In genomic region chr14:36512585-36513003, GRCh38 we compare ENCODE assay signal across 2 cellular contexts.
TF ChIP-seq lines count a peak whose summit lies in the region.

No MANE protein-coding gene starts in this region.

TF ChIP-seq in SK-N-SH, 30 proteins besides CTCF, POLR2A, EP300 and RAD21 (continued from another document):
- TF ChIP-seq ELF1 (IDR thresholded peaks at IDR 0.05) = no peak
- TF ChIP-seq TCF12 (IDR thresholded peaks at IDR 0.05) = no peak
- TF ChIP-seq POLR2AphosphoS5 (IDR thresholded peaks at IDR 0.05; ENCODE audit: low read depth, low read length) = no peak
- no peak for TF ChIP-seq SIN3A (IDR thresholded peaks at IDR 0.05; ENCODE audit: borderline replicate concordance, low read depth, low read length)
- no peak for TF ChIP-seq CHD2 (IDR thresholded peaks at IDR 0.05; ENCODE audit: low read length, partially characterized antibody)
- no peak for TF ChIP-seq GATA2 (CRISPR knock-in tag; IDR thresholded peaks at IDR 0.05)
- TF ChIP-seq, protein P1, sequence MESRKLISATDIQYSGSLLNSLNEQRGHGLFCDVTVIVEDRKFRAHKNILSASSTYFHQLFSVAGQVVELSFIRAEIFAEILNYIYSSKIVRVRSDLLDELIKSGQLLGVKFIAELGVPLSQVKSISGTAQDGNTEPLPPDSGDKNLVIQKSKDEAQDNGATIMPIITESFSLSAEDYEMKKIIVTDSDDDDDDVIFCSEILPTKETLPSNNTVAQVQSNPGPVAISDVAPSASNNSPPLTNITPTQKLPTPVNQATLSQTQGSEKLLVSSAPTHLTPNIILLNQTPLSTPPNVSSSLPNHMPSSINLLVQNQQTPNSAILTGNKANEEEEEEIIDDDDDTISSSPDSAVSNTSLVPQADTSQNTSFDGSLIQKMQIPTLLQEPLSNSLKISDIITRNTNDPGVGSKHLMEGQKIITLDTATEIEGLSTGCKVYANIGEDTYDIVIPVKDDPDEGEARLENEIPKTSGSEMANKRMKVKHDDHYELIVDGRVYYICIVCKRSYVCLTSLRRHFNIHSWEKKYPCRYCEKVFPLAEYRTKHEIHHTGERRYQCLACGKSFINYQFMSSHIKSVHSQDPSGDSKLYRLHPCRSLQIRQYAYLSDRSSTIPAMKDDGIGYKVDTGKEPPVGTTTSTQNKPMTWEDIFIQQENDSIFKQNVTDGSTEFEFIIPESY (IDR thresholded peaks at IDR 0.05; ENCODE audit: borderline replicate concordance, low read depth) = no peak
- no peak for TF ChIP-seq YY1 (IDR thresholded peaks at IDR 0.05; ENCODE audit: low read depth)
- TF ChIP-seq EZH2phosphoT487 (IDR thresholded peaks at IDR 0.05; ENCODE audit: borderline replicate concordance, low read depth) = no peak
- no peak for TF ChIP-seq FOSL2 (IDR thresholded peaks at IDR 0.05; ENCODE audit: borderline replicate concordance, low read depth)
- no peak for TF ChIP-seq PBX3 (IDR thresholded peaks at IDR 0.05)
- TF ChIP-seq IRF3 (IDR thresholded peaks at IDR 0.05; ENCODE audit: low read depth, low read length) = no peak
- no peak for TF ChIP-seq RXRA (IDR thresholded peaks at IDR 0.05; ENCODE audit: borderline replicate concordance, low read depth)
- TF ChIP-seq, protein P2, sequence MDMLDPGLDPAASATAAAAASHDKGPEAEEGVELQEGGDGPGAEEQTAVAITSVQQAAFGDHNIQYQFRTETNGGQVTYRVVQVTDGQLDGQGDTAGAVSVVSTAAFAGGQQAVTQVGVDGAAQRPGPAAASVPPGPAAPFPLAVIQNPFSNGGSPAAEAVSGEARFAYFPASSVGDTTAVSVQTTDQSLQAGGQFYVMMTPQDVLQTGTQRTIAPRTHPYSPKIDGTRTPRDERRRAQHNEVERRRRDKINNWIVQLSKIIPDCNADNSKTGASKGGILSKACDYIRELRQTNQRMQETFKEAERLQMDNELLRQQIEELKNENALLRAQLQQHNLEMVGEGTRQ (IDR thresholded peaks at IDR 0.05; ENCODE audit: borderline replicate concordance, low read depth, low read length) = no peak
TF ChIP-seq in SK-N-SH: peak in this region for 0.

TF ChIP-seq in SK-N-SH treated with all-trans-retinoic acid at 6 μM for 48 hours, 23 proteins besides CTCF, POLR2A, EP300 and RAD21 (continued from another document):
- TF ChIP-seq CSRNP3 (CRISPR knock-in tag; IDR thresholded peaks at IDR 0.05) (no peak), CREB5 (CRISPR knock-in tag; IDR thresholded peaks at IDR 0.05; ENCODE audit: low read depth) (no peak), TSHZ2 (CRISPR knock-in tag; IDR thresholded peaks at IDR 0.05) (no peak), ESRRG (CRISPR knock-in tag; IDR thresholded peaks at IDR 0.05) (no peak), CSDC2 (CRISPR knock-in tag; IDR thresholded peaks at IDR 0.05) (no peak), ZFP30 (CRISPR knock-in tag; IDR thresholded peaks at IDR 0.05) (no peak), ZNF8 (CRISPR knock-in tag; IDR thresholded peaks at IDR 0.05) (no peak), ARNTL (CRISPR knock-in tag; IDR thresholded peaks at IDR 0.05; ENCODE audit: borderline replicate concordance, low read depth) (no peak), PATZ1 (CRISPR knock-in tag; IDR thresholded peaks at IDR 0.05; ENCODE audit: borderline replicate concordance) (no peak)
